ENCODE assay signal across 3 cellular contexts in the genomic region with DNA sequence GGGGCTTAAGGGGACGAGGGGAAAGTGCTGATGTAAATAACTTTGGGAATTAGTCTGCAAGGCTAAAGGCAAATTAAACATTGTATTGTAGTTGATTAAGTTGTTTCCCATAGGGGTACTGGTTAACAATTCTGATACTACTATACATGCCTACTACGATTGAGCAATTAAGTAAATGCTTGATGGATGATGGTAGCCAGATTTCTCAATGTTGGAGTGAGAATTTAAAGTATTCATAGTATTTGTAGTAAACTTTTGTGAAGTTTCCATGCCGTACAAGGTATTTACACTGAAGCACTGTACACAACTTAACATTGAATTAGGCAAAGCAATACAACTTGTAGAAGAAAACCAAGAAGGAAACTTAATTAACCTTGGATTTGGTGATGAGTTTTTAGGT.
"Had no signal": no experiment of that assay in that cellular context is flagged by ENCODE, and none has a peak within 500 bp of the region (broad histone marks: within the 10 kb centered on the region; RNA-seq: fewer than 3 reads in every experiment).

No MANE protein-coding gene starts in this region.

- DNase-seq: GDM1, GF-D8 had no signal

- ATAC-seq: GM12878 had no signal

- H3K4me3 ChIP-seq: GM12878 had no signal
